ENCODE assay signal across 2 cellular contexts in genomic region chr7:157721468-157722136, GRCh38.
TF ChIP-seq lines count a peak whose summit lies in the region.

No MANE protein-coding gene starts in this region.

TF ChIP-seq in A549, 52 proteins besides CTCF, POLR2A, EP300 and RAD21 (continued from another document):
- TF ChIP-seq MAX (IDR thresholded peaks at IDR 0.05), result 0 out of 2 replicates have a peak, but pooled peaks have one; percentile 12
TF ChIP-seq in A549: peak in this region for 1.

TF ChIP-seq in K562, 482 proteins besides CTCF, POLR2A, EP300 and RAD21 (continued from another document):
- TF ChIP-seq ZBTB2 (IDR thresholded peaks at IDR 0.05), result no peak
- peak; percentile 41; the same call in 1 of the 2 replicates for TF ChIP-seq MGA (IDR thresholded peaks at IDR 0.05)
- TF ChIP-seq XRCC5 (IDR thresholded peaks at IDR 0.05; ENCODE audit: low read depth, low read length), result no peak
